ENCODE assay signal across 14 cellular contexts in the genomic region with DNA sequence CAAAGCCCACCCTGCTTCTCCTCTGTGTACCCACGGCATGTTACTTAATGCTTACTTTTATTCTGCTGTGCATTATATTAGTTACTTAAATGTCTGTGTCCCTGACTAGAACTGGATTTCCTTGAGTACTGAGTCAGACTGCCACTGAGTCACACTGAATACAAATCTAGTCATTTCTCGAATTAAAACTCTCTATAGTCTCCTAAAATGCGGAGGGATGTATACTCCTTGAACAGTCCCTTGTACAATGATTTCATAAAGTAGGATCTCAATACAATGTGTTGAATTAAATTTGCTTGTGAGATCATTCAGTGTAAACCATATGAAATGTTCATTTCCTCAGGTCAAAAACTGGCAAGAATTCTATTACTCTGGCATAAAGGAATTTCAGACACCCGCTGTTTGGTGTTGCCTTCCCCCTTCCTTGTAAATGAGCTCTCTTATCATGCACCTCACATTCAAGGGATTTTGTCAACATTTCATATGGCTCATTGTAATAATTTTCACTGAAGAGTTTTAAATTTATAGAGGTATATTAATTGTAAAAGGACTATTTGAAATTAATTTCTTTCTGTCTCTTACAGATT. TPM values are rescaled to one million over a fixed set of nuclear protein-coding genes. Genes with fewer than 3 reads are reported as not detected.
DNase-seq lines count a peak whose midpoint lies in the region; ATAC-seq, FAIRE-seq and TF ChIP-seq lines count a peak whose summit lies in the region.
"Had no signal": no experiment of that assay in that cellular context is flagged by ENCODE, and none has a peak within 500 bp of the region (broad histone marks: within the 10 kb centered on the region; RNA-seq: fewer than 3 reads in every experiment).

No MANE protein-coding gene starts in this region.

- H3K9me3 Mint-ChIP-seq in glutamatergic neuron (ENCODE audit: unreplicated experiment): no peaks in the 10 kb centered on the region
- H3K9me3 Mint-ChIP-seq: nephron had no signal

- H3K4me1 ChIP-seq in heart left ventricle (peaks cover 0 to 22% (median 10%) of the 10 kb centered on the region in 12 donors), right atrium auricular region (peaks cover 0 to 5% of the 10 kb centered on the region in 2 donors), OCI-LY7 (ENCODE audit: insufficient read depth, low read length, poor library complexity, severe bottlenecking) (peaks cover 23% of the 10 kb centered on the region), endothelial cell of umbilical vein (ENCODE audit: control insufficient read depth, extremely low read depth, insufficient read depth, low read length) (peaks cover 4% of the 10 kb centered on the region), thoracic aorta (ENCODE audit: control insufficient read depth in 1 of 2, low read depth in 2 of 2) (peaks cover 4 to 5% of the 10 kb centered on the region in 2 donors)
- H3K4me1 ChIP-seq: BE2C, body of pancreas had no signal

- peaks cover 30% of the 10 kb centered on the region for H3K4me1 Mint-ChIP-seq in glutamatergic neuron (ENCODE audit: low read depth, unreplicated experiment)

- H3K9me1 ChIP-seq in endothelial cell of umbilical vein (replicated peaks; ENCODE audit: control insufficient read depth, extremely low read depth, insufficient read depth, low read length): no peaks in the 10 kb centered on the region

- no peaks in the 10 kb centered on the region for H3K36me3 Mint-ChIP-seq in glutamatergic neuron (ENCODE audit: unreplicated experiment)

- no peaks in the 10 kb centered on the region for H3K79me2 ChIP-seq in OCI-LY7 (ENCODE audit: insufficient read depth, low read depth, low read length)
- no peaks in the 10 kb centered on the region for H3K79me2 ChIP-seq in endothelial cell of umbilical vein (ENCODE audit: control insufficient read depth, insufficient read depth, low read length)

- BruUV-seq in OCI-LY7 (replicated peaks; lab: Mats Ljungman, UMichigan) (no TSS peak), endothelial cell of umbilical vein (replicated peaks; lab: Mats Ljungman, UMichigan) (no TSS peak)

- peak overlapping the region in 1 of 12 donors; percentile 10 for H3K4me3 ChIP-seq in heart left ventricle
- H3K4me3 ChIP-seq in right atrium auricular region: no peak overlapping the region
- H3K4me3 ChIP-seq in OCI-LY7 (ENCODE audit: low read depth, low read length, poor library complexity, severe bottlenecking): no peak overlapping the region
- H3K4me3 ChIP-seq in endothelial cell of umbilical vein (replicated peaks in 1 of 3; ENCODE audit: insufficient read depth in 1 of 3, low read depth in 1 of 3, low read length in 3 of 3): no peak overlapping the region
- H3K4me3 ChIP-seq in thoracic aorta: peak overlapping the region; percentile 56
- H3K4me3 ChIP-seq: body of pancreas had no signal

- dilution Hi-C loops in endothelial cell of umbilical vein (cut with MboI; ENCODE audit: extremely low pct_ligation_motif_present, low sequenced_read_pairs): no loop called here

- H4K20me1 ChIP-seq in OCI-LY7 (ENCODE audit: insufficient read depth, low read length) (no peaks in the 10 kb centered on the region), endothelial cell of umbilical vein (replicated peaks; ENCODE audit: control insufficient read depth, extremely low read depth, insufficient read depth, low read length) (no peaks in the 10 kb centered on the region)

- no peak overlapping the region for H3K9ac ChIP-seq in endothelial cell of umbilical vein (replicated peaks; ENCODE audit: extremely low read depth, insufficient read depth, low read length)

- intact Hi-C loops in heart left ventricle (cut with DNase I): no loop called here
- intact Hi-C loops in OCI-LY7 (cut with micrococcal nuclease; ENCODE audit: unreplicated experiment): no loop called here
- intact Hi-C loops in endothelial cell of umbilical vein (cut with micrococcal nuclease): loop anchor here (2.0 kb wide), 1 partner anchor 13 kb away; no protein-coding TSS in a partner anchor
- intact Hi-C loops in posterior vena cava (cut with DNase I): no loop called here

- H3K9me3 ChIP-seq in heart left ventricle (no peaks in the 10 kb centered on the region), right atrium auricular region (no peaks in the 10 kb centered on the region), OCI-LY7 (ENCODE audit: low read length) (no peaks in the 10 kb centered on the region), endothelial cell of umbilical vein (replicated peaks; ENCODE audit: control insufficient read depth, insufficient read depth, low read length) (no peaks in the 10 kb centered on the region), thoracic aorta (no peaks in the 10 kb centered on the region)
- H3K9me3 ChIP-seq: BE2C, body of pancreas had no signal

- no peak for FAIRE-seq in endothelial cell of umbilical vein (lab: Jason Lieb, UNC)

- H2AFZ ChIP-seq in OCI-LY7 (ENCODE audit: low read length): peak overlapping the region; percentile 77
- peak overlapping the region; percentile 22 for H2AFZ ChIP-seq in endothelial cell of umbilical vein (ENCODE audit: low read depth, low read length)

- peak in 1 of 4 donors; percentile 26 for ATAC-seq in heart left ventricle
- ATAC-seq in thoracic aorta (ENCODE audit: insufficient number of reproducible peaks, low FRiP score, low read depth): no peak
- no peak for ATAC-seq in HG03354 (IDR thresholded peaks at IDR 0.05; ENCODE audit: poor library complexity, severe bottlenecking, unreplicated experiment)
- ATAC-seq: body of pancreas had no signal

- H3K27me3 ChIP-seq in heart left ventricle: no peaks in the 10 kb centered on the region
- no peaks in the 10 kb centered on the region for H3K27me3 ChIP-seq in right atrium auricular region
- H3K27me3 ChIP-seq in endothelial cell of umbilical vein (ENCODE audit: control insufficient read depth in 2 of 2, insufficient read depth in 2 of 2, low read length in 2 of 2): no peaks in the 10 kb centered on the region
- H3K27me3 ChIP-seq in thoracic aorta (replicated peaks; ENCODE audit: insufficient read depth): no peaks in the 10 kb centered on the region
- H3K27me3 ChIP-seq: body of pancreas had no signal

- H3K27me3 Mint-ChIP-seq in glutamatergic neuron (ENCODE audit: unreplicated experiment): no peaks in the 10 kb centered on the region

- H3K9me2 ChIP-seq in OCI-LY7 (ENCODE audit: insufficient read depth, low read length): no peaks in the 10 kb centered on the region

- H3K4me3 Mint-ChIP-seq in glutamatergic neuron (ENCODE audit: unreplicated experiment): no peak overlapping the region
- H3K4me3 Mint-ChIP-seq: nephron had no signal

- WGBS in heart left ventricle, 4 donors: 60 to 79% (median 66%) methylated on average over 4 of the region's 4 CpGs

- H3K4me2 ChIP-seq in OCI-LY7 (ENCODE audit: low read length): peak overlapping the region; percentile 51
- no peak overlapping the region for H3K4me2 ChIP-seq in endothelial cell of umbilical vein (ENCODE audit: insufficient read depth, low read length)

- CTCF ChIA-PET in OCI-LY7 (lab: Charles Lee; ENCODE audit: unreplicated experiment) (no interaction called here), endothelial cell of umbilical vein (lab: Charles Lee) (interaction anchor here (1.5 kb wide), 1 partner anchor 18 kb away, joined by 5 read pairs; no protein-coding TSS in a partner anchor)

- POLR2A ChIA-PET in OCI-LY7 (lab: Charles Lee): interaction anchor here (0.5 to 3.7 kb wide), 7 partner anchors 9 to 64 kb away, joined by 3 to 30 read pairs (median 3); no protein-coding TSS in a partner anchor
- POLR2A ChIA-PET in endothelial cell of umbilical vein (lab: Charles Lee): interaction anchor here (0.7 kb wide), 1 partner anchor 172 kb away, joined by 3 read pairs; no protein-coding TSS in a partner anchor

- H3K27ac Mint-ChIP-seq in glutamatergic neuron (ENCODE audit: unreplicated experiment): no peak overlapping the region
- H3K27ac Mint-ChIP-seq: nephron had no signal

- TF ChIP-seq CTCF in heart left ventricle (IDR thresholded peaks at IDR 0.05) (no peak), right atrium auricular region (IDR thresholded peaks at IDR 0.05) (no peak), OCI-LY7 (conservative IDR thresholded peaks at IDR 0.05; ENCODE audit: low read length) (no peak), endothelial cell of umbilical vein (IDR thresholded peaks at IDR 0.05; ENCODE audit: extremely low read depth in 1 of 2, insufficient read depth in 1 of 2, low read depth in 1 of 2, low read length in 2 of 2) (no peak), thoracic aorta (IDR thresholded peaks at IDR 0.05) (no peak), glutamatergic neuron (IDR thresholded peaks at IDR 0.05; ENCODE audit: partially characterized antibody, unreplicated experiment) (no peak)

- DNase-seq in heart left ventricle (no peak), right atrium auricular region (ENCODE audit: low spot score) (no peak), OCI-LY7 (ENCODE audit: low spot score) (no peak), endothelial cell of umbilical vein (ENCODE audit: low read depth, low spot score) (peak; percentile 39), thoracic aorta (ENCODE audit: low spot score) (no peak), posterior vena cava (ENCODE audit: low spot score) (no peak), glutamatergic neuron (no peak)
- DNase-seq: BE2C; body of pancreas; NCI-H2081; stimulated activated CD4-positive, alpha-beta T cell treated with anti-CD3 and anti-CD28 coated beads, Interleukin-12 subunit alpha, Interleukin-12 subunit beta, amount 100 ng/mL, for 4 hours; stimulated activated CD8-positive, alpha-beta memory T cell treated with anti-CD3 and anti-CD28 coated beads, Interleukin-4, amount 100 ng/mL, for 48 hours had no signal

- no peaks in the 10 kb centered on the region for H3K36me3 ChIP-seq in heart left ventricle
- H3K36me3 ChIP-seq in right atrium auricular region: no peaks in the 10 kb centered on the region
- H3K36me3 ChIP-seq in OCI-LY7 (ENCODE audit: insufficient read depth, low read length): no peaks in the 10 kb centered on the region
- H3K36me3 ChIP-seq in endothelial cell of umbilical vein (ENCODE audit: control insufficient read depth in 2 of 2, extremely low read depth in 1 of 2, insufficient read depth in 2 of 2, low read length in 2 of 2): no peaks in the 10 kb centered on the region
- H3K36me3 ChIP-seq in thoracic aorta: no peaks in the 10 kb centered on the region
- H3K36me3 ChIP-seq: BE2C had no signal

- H3K27ac ChIP-seq in heart left ventricle (peak overlapping the region in 10 of 12 donors; percentile 9 to 73 (median 52)), right atrium auricular region (peak overlapping the region in 1 of 2 donors; percentile 25), OCI-LY7 (ENCODE audit: low read depth, low read length, poor library complexity, severe bottlenecking) (no peak overlapping the region), endothelial cell of umbilical vein (ENCODE audit: insufficient read depth, low read depth, low read length) (no peak overlapping the region), thoracic aorta (peak overlapping the region in 1 of 2 donors; percentile 14)
- H3K27ac ChIP-seq: body of pancreas had no signal

- no peak for TF ChIP-seq POLR2A in heart left ventricle (IDR thresholded peaks at IDR 0.05)
- TF ChIP-seq POLR2A in endothelial cell of umbilical vein (IDR thresholded peaks at IDR 0.05; ENCODE audit: low read depth, low read length): no peak

RNA-seq across cellular contexts. Expression of a gene that starts 17.4 kb away (rescaled TPM):
- 10 to 100 TPM in 1 of 9 donors, 1 to 10 TPM in 8; 5.4 to 10.3 (median 8.5) TPM for total RNA-seq in heart left ventricle
- polyA plus RNA-seq in heart left ventricle: 1 to 10 TPM; 5.3 to 5.8 TPM
- 1 to 10 TPM; 6.0 to 6.7 TPM for total RNA-seq in right atrium auricular region
- total RNA-seq in OCI-LY7 (2014; rRNA removed; shearing (Covaris generic)): 2.1 and 2.5 TPM in 2 replicates
- total RNA-seq in OCI-LY7 (2022): 9.5 and 10.5 TPM in 2 replicates
- 8.3 and 9.1 TPM in 2 replicates for total RNA-seq in endothelial cell of umbilical vein
- 2.1 and 3.2 TPM in 2 replicates for polyA plus RNA-seq in endothelial cell of umbilical vein
- 4.4 and 4.6 TPM in 2 replicates for polyA plus RNA-seq in endothelial cell of umbilical vein (2011; cell fraction: cytosol; rRNA removed)
- 3.0 and 5.0 TPM in 2 replicates for polyA plus RNA-seq in endothelial cell of umbilical vein (2011; cell fraction: nucleus; rRNA removed)
- 3.7 and 6.7 TPM in 2 replicates for polyA plus RNA-seq in endothelial cell of umbilical vein (2012)
- 2.7 and 3.7 TPM in 2 replicates for polyA minus RNA-seq in endothelial cell of umbilical vein
- polyA minus RNA-seq in endothelial cell of umbilical vein (2011; cell fraction: cytosol; rRNA and poly(A)+ RNA removed): 1.1 TPM
- polyA minus RNA-seq in endothelial cell of umbilical vein (2011; cell fraction: nucleus; rRNA and poly(A)+ RNA removed): 5.9 and 8.6 TPM in 2 replicates
- total RNA-seq in thoracic aorta: 1 to 10 TPM; 3.2 to 7.5 TPM
- 1 to 10 TPM; 4.6 to 6.7 TPM for total RNA-seq in posterior vena cava
- 1.2 TPM for total RNA-seq in glutamatergic neuron (ENCODE audit: unreplicated experiment)

Comparison
In these comparisons a context has a peak if more than half of its experiments do, and no peak if none do; other contexts are left out.
1. H3K27ac ChIP-seq: peak in heart left ventricle (10 of 12); none in OCI-LY7 (single experiment) and endothelial cell of umbilical vein (single experiment).